In the genomic region with DNA sequence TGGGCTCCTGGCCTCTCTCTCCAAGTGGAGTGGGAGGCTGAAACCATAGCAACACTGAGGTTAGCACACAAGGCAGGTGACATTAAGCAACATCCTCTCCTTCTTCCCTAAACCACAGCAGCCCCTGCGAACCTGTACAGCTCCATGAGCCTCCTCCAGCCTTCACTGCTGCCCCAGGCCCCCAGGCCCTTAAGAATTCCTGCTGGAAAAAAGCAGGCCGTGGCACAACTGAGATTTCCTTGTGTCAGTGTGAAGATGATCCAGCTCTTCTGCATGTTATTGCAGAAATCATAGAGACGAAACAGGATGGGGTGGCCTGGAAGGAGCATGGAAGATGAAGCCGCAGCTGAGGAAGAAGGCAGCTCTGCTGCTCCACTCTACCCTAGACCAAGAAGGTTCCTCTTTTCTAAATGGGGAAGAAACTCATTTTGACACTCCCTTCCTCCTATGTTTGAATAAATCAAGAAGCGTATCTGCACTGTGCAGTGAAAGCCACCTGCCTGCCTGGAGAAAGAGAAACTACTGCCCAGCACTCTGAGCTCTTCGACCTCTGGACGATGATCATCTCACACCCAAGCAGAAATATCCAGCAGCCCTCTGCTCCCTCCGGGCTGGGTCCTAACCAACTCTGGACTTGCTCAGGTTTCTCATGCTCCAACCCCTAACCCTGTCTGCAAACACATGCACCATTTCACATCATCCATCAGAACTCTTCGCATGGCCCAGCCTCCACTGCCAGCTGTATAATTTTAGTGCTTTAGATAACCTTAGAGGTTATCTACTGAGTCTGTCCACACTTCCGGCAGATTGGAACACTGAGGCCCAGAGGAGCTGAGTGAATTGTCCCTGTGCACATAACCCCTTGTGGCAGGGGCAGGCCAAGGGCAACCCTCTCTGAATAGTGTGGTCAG, we compare ENCODE assay signal across 8 cellular contexts. TPM values are rescaled to one million over a fixed set of nuclear protein-coding genes. Genes with fewer than 3 reads are reported as not detected.
A peak's percentile ranks its signal among the peaks of the same experiment; 100 is the strongest.
DNase-seq lines count a peak whose midpoint lies in the region; ATAC-seq and TF ChIP-seq lines count a peak whose summit lies in the region.

No MANE protein-coding gene starts in this region.

- peak; percentile 73 for DNase-seq in GM13976 (ENCODE audit: low spot score)
- peak; percentile 93 for DNase-seq in KBM-7
- DNase-seq in islet precursor cell = peak; percentile 37
- no peak for DNase-seq in SK-N-DZ (ENCODE audit: low spot score)
- DNase-seq in HK-2 (ENCODE audit: unreplicated experiment) = no peak
- DNase-seq in activated CD4-positive, alpha-beta T cell treated with anti-CD3 and anti-CD28 coated beads, Interleukin-2, amount 50 U/mL, for 1 hour = no peak
- DNase-seq in erythroblast (lab: John Stamatoyannopoulos, UW) = no peak

- TF ChIP-seq POLR2A in erythroblast (IDR thresholded peaks at IDR 0.05; ENCODE audit: low read length) = no peak

- no peak for TF ChIP-seq CTCF in GM13976 (IDR thresholded peaks at IDR 0.05; ENCODE audit: borderline replicate concordance, control extremely low read depth, extremely low read depth, insufficient read depth, missing control alignments)

- peak; percentile 92 for ATAC-seq in GM21529 (IDR thresholded peaks at IDR 0.05; ENCODE audit: unreplicated experiment)

- in situ Hi-C loops in GM13976 (cut with MboI; ENCODE audit: low sequenced_read_pairs, unreplicated experiment) (no loop called here), KBM-7 (cut with MboI; ENCODE audit: low pct_unique_long_range_greater_than_20kb, low sequenced_read_pairs) (no loop called here)

RNA-seq across cellular contexts. Expression of a gene that starts 20.7 kb away (rescaled TPM):
- 24.7 and 25.2 TPM in 2 replicates for polyA plus RNA-seq in SK-N-DZ (2014; cell fraction: cytosol; rRNA removed)
- polyA plus RNA-seq in SK-N-DZ (2014; cell fraction: nucleus; rRNA removed) = 20.2 and 23.8 TPM in 2 replicates

RNA-seq across cellular contexts. Expression of a gene that starts 33.0 kb away (rescaled TPM):
- polyA plus RNA-seq in SK-N-DZ (2014; cell fraction: cytosol; rRNA removed) = 18.8 and 21.4 TPM in 2 replicates
- 13.1 and 16.4 TPM in 2 replicates for polyA plus RNA-seq in SK-N-DZ (2014; cell fraction: nucleus; rRNA removed)

RNA-seq across cellular contexts. Expression of a gene that starts 49.5 kb away (rescaled TPM):
- not detected in 2 replicates for polyA plus RNA-seq in SK-N-DZ (2014; cell fraction: cytosol; rRNA removed)
- polyA plus RNA-seq in SK-N-DZ (2014; cell fraction: nucleus; rRNA removed) = not detected in 2 replicates

RNA-seq across cellular contexts. Expression of a gene that starts 53.9 kb away (rescaled TPM):
- polyA plus RNA-seq in SK-N-DZ (2014; cell fraction: cytosol; rRNA removed) = 62.9 and 67.6 TPM in 2 replicates
- 647 and 744 TPM in 2 replicates for polyA plus RNA-seq in SK-N-DZ (2014; cell fraction: nucleus; rRNA removed)

Comparison
In these comparisons a context has a peak if more than half of its experiments do, and no peak if none do; other contexts are left out.
1. DNase-seq: peak in GM13976 (single experiment), KBM-7 (single experiment) and islet precursor cell (single experiment); none in SK-N-DZ (single experiment), HK-2 (single experiment), activated CD4-positive, alpha-beta T cell treated with anti-CD3 and anti-CD28 coated beads, Interleukin-2, amount 50 U/mL, for 1 hour (single experiment) and erythroblast (0 of 2).